15 cellular contexts compared by ENCODE assay signal in the genomic region with DNA sequence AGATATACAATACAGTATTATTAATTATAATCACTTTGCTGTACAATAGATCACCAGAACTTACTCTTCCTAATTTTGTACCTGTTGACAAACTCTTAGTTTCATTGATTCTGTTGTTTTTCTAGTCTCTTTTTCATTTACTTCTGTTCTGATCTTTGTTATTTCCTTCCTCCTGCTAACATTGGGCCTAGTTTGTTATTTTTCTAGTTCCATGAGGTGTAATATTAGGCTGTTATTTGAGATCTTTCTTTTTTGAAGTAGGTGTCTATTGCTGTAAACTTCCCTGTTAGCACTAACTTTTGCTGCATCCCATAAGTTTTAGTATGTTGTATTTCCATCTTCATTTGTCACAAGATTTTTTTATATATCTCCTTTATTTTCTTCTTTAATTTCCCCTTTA. TPM values are rescaled to one million over a fixed set of nuclear protein-coding genes. Genes with fewer than 3 reads are reported as not detected.
DNase-seq lines count a peak whose midpoint lies in the region; ATAC-seq and TF ChIP-seq lines count a peak whose summit lies in the region.
"Had no signal": no experiment of that assay in that cellular context is flagged by ENCODE, and none has a peak within 500 bp of the region (broad histone marks: within the 10 kb centered on the region; RNA-seq: fewer than 3 reads in every experiment).

No MANE protein-coding gene starts in this region.

- H3K4me1 Mint-ChIP-seq in GM23338 (peaks cover 33% of the 10 kb centered on the region), memory B cell (peaks cover 51% of the 10 kb centered on the region)
- peaks cover 64% of the 10 kb centered on the region for H3K4me1 Mint-ChIP-seq in stimulated activated effector memory CD8-positive, alpha-beta T cell treated with anti-CD3 and anti-CD28 coated beads, Interleukin-12 subunit alpha, Interleukin-12 subunit beta, amount 100 ng/mL, for 72 hours

- no peak for DNase-seq in GM23338 (ENCODE audit: low spot score)
- no peak for DNase-seq in ascending aorta (ENCODE audit: low spot score in 2 of 2)
- no peak for DNase-seq in memory B cell (ENCODE audit: low spot score in 2 of 2)
- no peak for DNase-seq in stimulated activated effector memory CD8-positive, alpha-beta T cell treated with anti-CD3 and anti-CD28 coated beads, Interleukin-12 subunit alpha, Interleukin-12 subunit beta, amount 100 ng/mL, for 72 hours (ENCODE audit: low spot score in 2 of 2)
- DNase-seq in SJCRH30 = no peak
- DNase-seq in HCEC 1CT = no peak
- DNase-seq: activated CD4-positive, alpha-beta T cell treated with anti-CD3 and anti-CD28 coated beads for 1 hour; activated T-cell treated with anti-CD3 and anti-CD28 coated beads for 4 hours; C1 segment of cervical spinal cord; head of caudate nucleus; NCI-H82; nephron progenitor cell; right cardiac atrium; T-cell had no signal

- H3K27me3 ChIP-seq in GM23338 (ENCODE audit: insufficient read depth) (no peaks in the 10 kb centered on the region), ascending aorta (no peaks in the 10 kb centered on the region), SJCRH30 (no peaks in the 10 kb centered on the region)

- H3K9me3 Mint-ChIP-seq in GM23338 (no peaks in the 10 kb centered on the region), memory B cell (no peaks in the 10 kb centered on the region)
- H3K9me3 Mint-ChIP-seq in stimulated activated effector memory CD8-positive, alpha-beta T cell treated with anti-CD3 and anti-CD28 coated beads, Interleukin-12 subunit alpha, Interleukin-12 subunit beta, amount 100 ng/mL, for 72 hours = no peaks in the 10 kb centered on the region
- H3K9me3 Mint-ChIP-seq: nephron progenitor cell, T-cell had no signal

- H3K27ac Mint-ChIP-seq in GM23338 (peak overlapping the region; percentile 25; the same call in 1 of the 2 replicates), memory B cell (peak overlapping the region; percentile 89)
- H3K27ac Mint-ChIP-seq in stimulated activated effector memory CD8-positive, alpha-beta T cell treated with anti-CD3 and anti-CD28 coated beads, Interleukin-12 subunit alpha, Interleukin-12 subunit beta, amount 100 ng/mL, for 72 hours = peak overlapping the region; percentile 9
- H3K27ac Mint-ChIP-seq: nephron progenitor cell, T-cell had no signal

- ATAC-seq in GM23338 (no peak), memory B cell (ENCODE audit: low read depth) (no peak), GM19035 (IDR thresholded peaks at IDR 0.05; ENCODE audit: unreplicated experiment) (no peak)
- ATAC-seq in stimulated activated effector memory CD8-positive, alpha-beta T cell treated with anti-CD3 and anti-CD28 coated beads, Interleukin-12 subunit alpha, Interleukin-12 subunit beta, amount 100 ng/mL, for 72 hours = no peak
- ATAC-seq: right cardiac atrium, T-cell had no signal

- H3K4me1 ChIP-seq in GM23338 (ENCODE audit: insufficient read depth) (peaks cover 22% of the 10 kb centered on the region), ascending aorta (peaks cover 10 to 47% of the 10 kb centered on the region in 2 donors), SJCRH30 (peaks cover 41% of the 10 kb centered on the region)

- H3K4me3 Mint-ChIP-seq in GM23338 (no peak overlapping the region), memory B cell (peak overlapping the region; percentile 25)
- no peak overlapping the region for H3K4me3 Mint-ChIP-seq in stimulated activated effector memory CD8-positive, alpha-beta T cell treated with anti-CD3 and anti-CD28 coated beads, Interleukin-12 subunit alpha, Interleukin-12 subunit beta, amount 100 ng/mL, for 72 hours
- H3K4me3 Mint-ChIP-seq: nephron progenitor cell, T-cell had no signal

- H3K9me3 ChIP-seq in ascending aorta (no peaks in the 10 kb centered on the region), SJCRH30 (replicated peaks) (no peaks in the 10 kb centered on the region)

- H3F3A ChIP-seq in GM23338 (replicated peaks; ENCODE audit: low read depth) = no peaks in the 10 kb centered on the region

- peaks cover 8% of the 10 kb centered on the region for H3K27me3 Mint-ChIP-seq in GM23338 (ENCODE audit: insufficient read depth, low read depth, poor library complexity)
- H3K27me3 Mint-ChIP-seq in memory B cell = no peaks in the 10 kb centered on the region
- H3K27me3 Mint-ChIP-seq: T-cell had no signal

- H3K36me3 ChIP-seq in GM23338 (ENCODE audit: insufficient read depth) = no peaks in the 10 kb centered on the region
- H3K36me3 ChIP-seq in ascending aorta = no peaks in the 10 kb centered on the region
- no peaks in the 10 kb centered on the region for H3K36me3 ChIP-seq in SJCRH30

- H3K79me2 ChIP-seq in GM23338 (replicated peaks; ENCODE audit: insufficient read depth) = peaks cover 61% of the 10 kb centered on the region

- no peak overlapping the region for H3K4me2 ChIP-seq in GM23338

- no peaks in the 10 kb centered on the region; the same call in 1 of the 2 replicates for H4K20me1 ChIP-seq in GM23338 (replicated peaks; ENCODE audit: insufficient read depth)

- TF ChIP-seq CTCF in GM23338 (conservative IDR thresholded peaks at IDR 0.05; ENCODE audit: low read depth in 2 of 2) (no peak), ascending aorta (IDR thresholded peaks at IDR 0.05) (no peak)

- H3K9me2 ChIP-seq in GM23338 (ENCODE audit: insufficient read depth) = no peaks in the 10 kb centered on the region

- H3K4me3 ChIP-seq in GM23338 (no peak overlapping the region), ascending aorta (no peak overlapping the region), SJCRH30 (no peak overlapping the region)

- intact Hi-C loops in ascending aorta (cut with DNase I) = loop anchor here (10.0 kb wide), 1 partner anchor 195 kb away; no protein-coding TSS in a partner anchor

- H3K27ac ChIP-seq in GM23338 (ENCODE audit: low read depth) (no peak overlapping the region), ascending aorta (peak overlapping the region; percentile 77 to 81), SJCRH30 (no peak overlapping the region)

- no peaks in the 10 kb centered on the region for H3K36me3 Mint-ChIP-seq in GM23338 (ENCODE audit: low read depth)
- H3K36me3 Mint-ChIP-seq in memory B cell = no peaks in the 10 kb centered on the region
- no peaks in the 10 kb centered on the region for H3K36me3 Mint-ChIP-seq in stimulated activated effector memory CD8-positive, alpha-beta T cell treated with anti-CD3 and anti-CD28 coated beads, Interleukin-12 subunit alpha, Interleukin-12 subunit beta, amount 100 ng/mL, for 72 hours
- H3K36me3 Mint-ChIP-seq: T-cell had no signal

- no peak overlapping the region for H2AFZ ChIP-seq in GM23338

TF ChIP-seq in GM23338, 12 proteins besides CTCF, POLR2A, EP300 and RAD21 (continues in another document):
- TF ChIP-seq ZNF114 (CRISPR knock-in tag; IDR thresholded peaks at IDR 0.05) (no peak), JUNB (IDR thresholded peaks at IDR 0.05; ENCODE audit: unreplicated experiment) (no peak), EZH2phosphoT487 (IDR thresholded peaks at IDR 0.05; ENCODE audit: unreplicated experiment) (no peak)

RNA-seq across cellular contexts. Expression of gene LIMS1, which starts 55.1 kb away (rescaled TPM):
- 30.9 and 36.9 TPM in 2 replicates for total RNA-seq in GM23338 (2014; rRNA removed; shearing (Covaris generic))
- polyA plus RNA-seq in GM23338 (2016; fragmentation: Nextera tagmentation; extraction: Ambion mirVana) = 28.6 and 32.4 TPM in 2 replicates
- total RNA-seq in ascending aorta = 39.8 TPM
- 44.0 and 48.7 TPM in 2 replicates for total RNA-seq in SJCRH30 (2014; rRNA removed; shearing (Covaris generic))

Comparison
In these comparisons a context has a peak if more than half of its experiments do, and no peak if none do; other contexts are left out.
1. H3K27ac ChIP-seq: peak in ascending aorta (2 of 2); none in GM23338 (single experiment) and SJCRH30 (single experiment).
2. H3K27ac Mint-ChIP-seq: peak in every context shown above with its lines; median percentile 89 in memory B cell; 25 in GM23338; 9 in stimulated activated effector memory CD8-positive, alpha-beta T cell treated with anti-CD3 and anti-CD28 coated beads, Interleukin-12 subunit alpha, Interleukin-12 subunit beta, amount 100 ng/mL, for 72 hours.